In the genomic region with DNA sequence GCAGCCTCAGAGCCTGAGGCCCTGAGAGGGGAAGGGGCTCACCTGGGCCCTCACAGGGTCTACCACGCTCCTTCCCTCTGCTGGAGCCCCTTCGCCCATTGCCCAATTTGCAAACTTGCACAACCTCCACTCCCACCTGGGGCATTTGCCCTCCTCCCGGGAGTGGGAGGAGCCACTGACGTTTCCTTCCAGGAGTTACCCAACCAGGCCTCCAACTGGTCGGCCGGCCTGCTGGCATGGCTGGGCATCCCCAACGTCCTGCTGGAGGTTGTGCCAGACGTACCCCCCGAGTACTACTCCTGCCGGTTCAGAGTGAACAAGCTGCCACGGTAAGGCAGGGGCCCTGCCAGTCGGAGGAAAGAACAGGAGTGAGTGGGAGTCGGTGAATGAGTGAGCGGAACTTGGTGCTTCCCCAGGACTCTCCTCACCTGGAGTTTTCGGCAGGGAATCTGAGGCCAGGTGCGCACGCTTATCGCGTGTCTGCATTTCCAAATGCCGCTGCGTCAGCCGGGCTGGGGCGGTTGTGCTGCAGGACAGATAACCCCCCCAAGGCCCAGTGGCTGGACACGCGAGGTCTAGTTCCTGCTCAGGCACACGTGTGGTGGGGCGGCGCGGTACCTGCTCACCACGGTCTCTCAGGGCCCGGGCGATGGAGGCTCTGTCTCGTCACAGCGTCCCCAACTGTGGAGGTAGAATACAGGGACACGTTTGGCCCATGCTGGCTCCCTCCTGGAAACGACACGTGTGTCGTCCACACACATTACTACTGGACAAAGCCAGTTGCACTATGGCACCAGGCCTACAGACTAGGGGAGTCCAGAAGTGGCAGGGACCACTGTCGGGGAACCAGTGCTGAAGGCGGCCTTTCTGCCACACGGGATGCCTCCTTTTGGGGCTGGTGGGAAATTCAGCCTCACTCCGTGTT, we compare ENCODE assay signal across 17 cellular contexts. TPM values are rescaled to one million over a fixed set of nuclear protein-coding genes. Genes with fewer than 3 reads are reported as not detected.
"Had no signal": no experiment of that assay in that cellular context is flagged by ENCODE, and none has a peak within 500 bp of the region (broad histone marks: within the 10 kb centered on the region; RNA-seq: fewer than 3 reads in every experiment).

No MANE protein-coding gene starts in this region.

- H3K9ac ChIP-seq: neural progenitor cell had no signal

- H3K9me3 ChIP-seq: lower lobe of right lung, thyroid gland had no signal

- H3K27ac ChIP-seq: lower lobe of right lung, neural progenitor cell, thyroid gland, VCaP had no signal

- H3K4me3 ChIP-seq: lower lobe of right lung, neural progenitor cell, thyroid gland had no signal

- H2AFZ ChIP-seq: neural progenitor cell had no signal

- DNase-seq: activated CD4-positive, alpha-beta memory T cell treated with anti-CD3 and anti-CD28 coated beads for 36 hours; activated CD8-positive, alpha-beta memory T cell treated with anti-CD3 and anti-CD28 coated beads, Interleukin-2, amount 10 ng/mL, durations not matched to agents 7 days and 5 days; activated naive CD4-positive, alpha-beta T cell treated with anti-CD3 and anti-CD28 coated beads, Interleukin-2, amount 50 U/mL, for 16 hours; activated T-cell treated with anti-CD3 and anti-CD28 coated beads, Interleukin-2, amount 50 U/mL, for 1 hour; cortex of kidney; effector CD4-positive, alpha-beta T cell; foreskin fibroblast; lower lobe of right lung; stimulated activated CD4-positive, alpha-beta T cell treated with anti-CD3 and anti-CD28 coated beads, Interleukin-2, amount 100 ng/mL, for 48 hours; T-cell; thyroid gland had no signal

- H3K27me3 ChIP-seq: neural progenitor cell, thyroid gland had no signal

- FAIRE-seq: endothelial cell of umbilical vein, urothelium cell line had no signal

- H3K36me3 ChIP-seq: lower lobe of right lung, neural progenitor cell, thyroid gland had no signal

- ATAC-seq: activated CD8-positive, alpha-beta memory T cell treated with anti-CD3 and anti-CD28 coated beads, Interleukin-2, amount 10 ng/mL, durations not matched to agents 7 days and 5 days; lower lobe of right lung; stimulated activated memory B cell treated with anti-CD40 and anti-IgM and Interleukin-4, amounts not matched to agents 10 μg/mL and 1 μg/mL and 100 μg/mL, for 72 hours; T-cell had no signal

- H3K4me2 ChIP-seq: neural progenitor cell had no signal

- H3K4me1 ChIP-seq: lower lobe of right lung, neural progenitor cell, thyroid gland had no signal

RNA-seq across cellular contexts. Expression of a gene that starts 11.7 kb away (rescaled TPM):
- total RNA-seq: skeletal muscle tissue had no signal
